In the genomic region with DNA sequence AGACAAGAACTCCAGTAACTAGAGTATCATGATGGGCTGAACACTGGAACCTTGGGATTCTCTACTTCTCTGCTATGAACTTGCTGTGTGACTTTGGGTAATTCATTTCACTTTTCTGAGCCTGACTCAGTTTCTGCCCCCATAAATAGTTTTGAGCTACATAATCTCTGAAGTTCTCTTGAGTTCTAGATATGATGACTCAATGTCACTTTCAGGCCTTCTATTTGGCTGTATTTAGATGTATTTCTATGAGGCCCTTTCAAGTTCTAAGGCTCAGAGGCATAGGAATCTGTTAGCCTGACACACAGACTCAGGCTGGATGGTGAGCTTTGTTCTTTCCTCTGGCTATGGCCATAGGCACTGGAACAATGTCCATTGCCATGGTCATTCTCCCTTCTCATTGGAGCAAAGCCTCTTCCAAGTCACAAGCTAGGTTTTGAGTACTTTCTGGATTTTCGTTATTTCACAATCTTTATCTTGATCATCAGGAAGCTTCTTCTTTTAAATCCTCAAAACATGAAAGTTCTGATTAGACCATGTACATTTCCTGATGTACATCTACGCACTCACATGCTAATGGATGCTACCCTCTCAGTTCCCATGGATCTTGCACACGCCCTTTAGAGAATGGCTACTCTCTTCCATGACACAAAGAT, we compare ENCODE assay signal across 28 cellular contexts.
"Had no signal": no experiment of that assay in that cellular context is flagged by ENCODE, and none has a peak within 500 bp of the region (broad histone marks: within the 10 kb centered on the region; RNA-seq: fewer than 3 reads in every experiment).

No MANE protein-coding gene starts in this region.

- H3K4me3 ChIP-seq: adrenal gland, coronary artery, dorsolateral prefrontal cortex, gastrocnemius medialis, hepatocyte, pancreas, prostate gland, transverse colon had no signal

- ATAC-seq: gastrocnemius medialis; naive thymus-derived CD4-positive, alpha-beta T cell; pancreas; sciatic nerve; stimulated activated naive B cell treated with anti-CD40 and anti-IgM and Interleukin-4, amounts not matched to agents 10 μg/mL and 1 μg/mL and 100 μg/mL, for 72 hours had no signal

- H3K9me3 ChIP-seq: adrenal gland, gastrocnemius medialis, pancreas, prostate gland, transverse colon had no signal

- H3K36me3 Mint-ChIP-seq: activated CD4-positive, alpha-beta memory T cell treated with anti-CD3 and anti-CD28 coated beads for 36 hours; activated naive CD8-positive, alpha-beta T cell treated with anti-CD3 and anti-CD28 coated beads for 36 hours; brain; memory B cell; naive thymus-derived CD4-positive, alpha-beta T cell; stimulated activated naive B cell treated with anti-CD40 and anti-IgM and Interleukin-4, amounts not matched to agents 10 μg/mL and 1 μg/mL and 100 μg/mL, for 72 hours had no signal

- H3K4me2 ChIP-seq: hepatocyte had no signal

- DNase-seq: activated CD4-positive, alpha-beta memory T cell treated with anti-CD3 and anti-CD28 coated beads for 36 hours; activated CD8-positive, alpha-beta memory T cell treated with anti-CD3 and anti-CD28 coated beads, Interleukin-2, amount 50 U/mL, for 4 hours; activated effector memory CD4-positive, alpha-beta T cell treated with anti-CD3 and anti-CD28 coated beads, Interleukin-2, amount 50 U/mL, for 16 hours; activated naive CD4-positive, alpha-beta T cell treated with anti-CD3 and anti-CD28 coated beads for 36 hours; activated naive CD8-positive, alpha-beta T cell treated with anti-CD3 and anti-CD28 coated beads for 36 hours; adrenal gland; aorta; dorsolateral prefrontal cortex; effector memory CD4-positive, alpha-beta T cell; gastrocnemius medialis; glutamatergic neuron; midbrain; naive thymus-derived CD4-positive, alpha-beta T cell; pancreas; retina; small intestine; stimulated activated CD4-positive, alpha-beta T cell treated with anti-CD3 and anti-CD28 coated beads, Interleukin-1b, Interleukin-23, amount 100 ng/mL, for 48 hours; stimulated activated CD4-positive, alpha-beta T cell treated with anti-CD3 and anti-CD28 coated beads, Interleukin-4, amount 100 ng/mL, for 4 hours; stimulated activated CD8-positive, alpha-beta memory T cell treated with anti-CD3 and anti-CD28 coated beads, Interleukin-4, amount 100 ng/mL, for 48 hours; stimulated activated naive B cell treated with anti-CD40 and anti-IgM and Interleukin-4, amounts not matched to agents 10 μg/mL and 1 μg/mL and 100 μg/mL, for 72 hours; T-helper 2 cell; transverse colon had no signal

- H3K27me3 Mint-ChIP-seq: memory B cell; stimulated activated naive B cell treated with anti-CD40 and anti-IgM and Interleukin-4, amounts not matched to agents 10 μg/mL and 1 μg/mL and 100 μg/mL, for 72 hours had no signal

- H3K4me3 Mint-ChIP-seq: activated CD4-positive, alpha-beta memory T cell treated with anti-CD3 and anti-CD28 coated beads for 36 hours; activated naive CD4-positive, alpha-beta T cell treated with anti-CD3 and anti-CD28 coated beads for 36 hours; activated naive CD8-positive, alpha-beta T cell treated with anti-CD3 and anti-CD28 coated beads for 36 hours; brain; memory B cell; naive thymus-derived CD4-positive, alpha-beta T cell; stimulated activated naive B cell treated with anti-CD40 and anti-IgM and Interleukin-4, amounts not matched to agents 10 μg/mL and 1 μg/mL and 100 μg/mL, for 72 hours had no signal

- H3K27ac Mint-ChIP-seq: activated CD4-positive, alpha-beta memory T cell treated with anti-CD3 and anti-CD28 coated beads for 36 hours; activated naive CD4-positive, alpha-beta T cell treated with anti-CD3 and anti-CD28 coated beads for 36 hours; activated naive CD8-positive, alpha-beta T cell treated with anti-CD3 and anti-CD28 coated beads for 36 hours; brain; memory B cell; naive thymus-derived CD4-positive, alpha-beta T cell; stimulated activated naive B cell treated with anti-CD40 and anti-IgM and Interleukin-4, amounts not matched to agents 10 μg/mL and 1 μg/mL and 100 μg/mL, for 72 hours had no signal

- H3K4me1 ChIP-seq: prostate gland had no signal

- H3K4me1 Mint-ChIP-seq: activated naive CD8-positive, alpha-beta T cell treated with anti-CD3 and anti-CD28 coated beads for 36 hours; naive thymus-derived CD4-positive, alpha-beta T cell had no signal

- H3K79me2 ChIP-seq: hepatocyte had no signal

- FAIRE-seq: pancreas, small intestine had no signal

- H3K27me3 ChIP-seq: adrenal gland, dorsolateral prefrontal cortex, gastrocnemius medialis, hepatocyte, pancreas, transverse colon had no signal

- H3K27ac ChIP-seq: adrenal gland, coronary artery, dorsolateral prefrontal cortex, gastrocnemius medialis, hepatocyte, pancreas, prostate gland, transverse colon had no signal

- H2AFZ ChIP-seq: hepatocyte had no signal

- H3K9me3 Mint-ChIP-seq: activated CD4-positive, alpha-beta memory T cell treated with anti-CD3 and anti-CD28 coated beads for 36 hours; activated naive CD4-positive, alpha-beta T cell treated with anti-CD3 and anti-CD28 coated beads for 36 hours; activated naive CD8-positive, alpha-beta T cell treated with anti-CD3 and anti-CD28 coated beads for 36 hours; brain; memory B cell; stimulated activated naive B cell treated with anti-CD40 and anti-IgM and Interleukin-4, amounts not matched to agents 10 μg/mL and 1 μg/mL and 100 μg/mL, for 72 hours had no signal

- H3K36me3 ChIP-seq: adrenal gland, gastrocnemius medialis, pancreas, prostate gland, transverse colon had no signal
